8 cellular contexts compared by ENCODE assay signal in genomic region chr14:34538096-34538495, GRCh38. TPM values are rescaled to one million over a fixed set of nuclear protein-coding genes. Genes with fewer than 3 reads are reported as not detected.
DNase-seq lines count a peak whose midpoint lies in the region; ATAC-seq and TF ChIP-seq lines count a peak whose summit lies in the region.
"Not testable (repeated sequence)": the region's sequence is repeated elsewhere in the genome, so short reads cannot be mapped to it uniquely, and the experiment has no call there.

No MANE protein-coding gene starts in this region.

- peak overlapping the region; percentile 95 for H3K4me3 ChIP-seq in PC-3 (ENCODE audit: low read length)
- peak overlapping the region; percentile 69 to 81 for H3K4me3 ChIP-seq in gastroesophageal sphincter
- H3K4me3 ChIP-seq in mucosa of rectum (ENCODE audit: low read length in 2 of 2), result peak overlapping the region; percentile 91
- H3K4me3 ChIP-seq in skeletal muscle cell (ENCODE audit: low read depth, low read length), result peak overlapping the region; percentile 90
- peak overlapping the region; percentile 84 to 90 for H3K4me3 ChIP-seq in aorta (ENCODE audit: low read length in 2 of 2)

- not testable (repeated sequence) for H3K36me3 ChIP-seq in ES-I3 (ENCODE audit: insufficient read depth, low read length); PC-3 (ENCODE audit: low read depth, low read length); aorta (ENCODE audit: control insufficient read depth in 1 of 2, insufficient read depth in 2 of 2, low read length in 1 of 2)
- H3K36me3 ChIP-seq in gastroesophageal sphincter (peaks cover 0 to 45% of the 10 kb centered on the region in 2 donors), mucosa of rectum (ENCODE audit: control insufficient read depth in 2 of 2, insufficient read depth in 2 of 2, low read length in 2 of 2) (peaks cover 11 to 17% of the 10 kb centered on the region in 2 donors)

- TF ChIP-seq CTCF in PC-3 (conservative IDR thresholded peaks at IDR 0.05; ENCODE audit: low read depth, low read length); chondrocyte (IDR thresholded peaks at IDR 0.05); gastroesophageal sphincter (IDR thresholded peaks at IDR 0.05): not testable (repeated sequence)

- TF ChIP-seq POLR2A in gastroesophageal sphincter (IDR thresholded peaks at IDR 0.05), result not testable (repeated sequence)

- peaks cover 26% of the 10 kb centered on the region for H3K79me2 ChIP-seq in PC-3 (ENCODE audit: low read length)

- H3K4me1 ChIP-seq in ES-I3 (ENCODE audit: insufficient read depth, low read length); PC-3 (ENCODE audit: insufficient read depth, low read length); aorta (ENCODE audit: control insufficient read depth in 1 of 2, insufficient read depth in 2 of 2, low read length in 2 of 2): not testable (repeated sequence)
- H3K4me1 ChIP-seq in gastroesophageal sphincter (peaks cover 0 to 36% (median 17%) of the 10 kb centered on the region in 3 donors), mucosa of rectum (ENCODE audit: control insufficient read depth in 2 of 2, insufficient read depth in 2 of 2, low read length in 2 of 2) (peaks cover 13% of the 10 kb centered on the region in 2 donors)

- not testable (repeated sequence) for DNase-seq in PC-3; activated T-cell treated with anti-CD3 and anti-CD28 coated beads, Interleukin-2, amount 50 U/mL, for 72 hours; chondrocyte (ENCODE audit: low spot score); skeletal muscle cell (ENCODE audit: low read depth); aorta

- H3K36me3 Mint-ChIP-seq in activated T-cell treated with anti-CD3 and anti-CD28 coated beads, Interleukin-2, amount 50 U/mL, for 72 hours (ENCODE audit: insufficient read depth in 2 of 2), result peaks cover 11 to 13% of the 10 kb centered on the region in 2 donors
- not testable (repeated sequence) for H3K36me3 Mint-ChIP-seq in chondrocyte (ENCODE audit: low read depth)

- not testable (repeated sequence) for H3K9me3 ChIP-seq in ES-I3 (ENCODE audit: control insufficient read depth, insufficient read depth, low read length); PC-3 (ENCODE audit: low read length); gastroesophageal sphincter; mucosa of rectum (ENCODE audit: control insufficient read depth in 2 of 2, low read length in 2 of 2); aorta (ENCODE audit: control insufficient read depth, low read length)

- H4K20me1 ChIP-seq in PC-3 (ENCODE audit: low read length), result not testable (repeated sequence)

- peak overlapping the region; percentile 95; the same call in 1 of the 2 replicates for H3K9ac ChIP-seq in ES-I3 (ENCODE audit: low read depth, low read length)
- H3K9ac ChIP-seq in PC-3 (ENCODE audit: low read length), result peak overlapping the region; percentile 97
- peak overlapping the region in 1 of 2 donors; percentile 97 for H3K9ac ChIP-seq in mucosa of rectum (ENCODE audit: low read depth in 1 of 2, low read length in 2 of 2)

- not testable (repeated sequence) for H3K27ac ChIP-seq in PC-3 (ENCODE audit: low read length); mucosa of rectum (ENCODE audit: low read depth in 2 of 2, low read length in 2 of 2); aorta (ENCODE audit: low read depth in 1 of 2, low read length in 2 of 2)
- peak overlapping the region in 3 of 4 donors; percentile 90 to 93 (median 92) for H3K27ac ChIP-seq in gastroesophageal sphincter

- H3K4me1 Mint-ChIP-seq in activated T-cell treated with anti-CD3 and anti-CD28 coated beads, Interleukin-2, amount 50 U/mL, for 72 hours (ENCODE audit: low read depth), result peaks cover 60% of the 10 kb centered on the region
- peaks cover 28% of the 10 kb centered on the region for H3K4me1 Mint-ChIP-seq in chondrocyte (ENCODE audit: low read depth)

- BruUV-seq in PC-3 (replicated peaks; lab: Mats Ljungman, UMichigan), result not testable (repeated sequence)

- ATAC-seq in PC-3; activated T-cell treated with anti-CD3 and anti-CD28 coated beads, Interleukin-2, amount 50 U/mL, for 72 hours (replicated peaks in 1 of 2); gastroesophageal sphincter; aorta (ENCODE audit: low FRiP score): not testable (repeated sequence)

- intact Hi-C loops in PC-3 (cut with micrococcal nuclease) (loop anchor here (5.0 kb wide), 1 partner anchor 76 kb away; the partner anchor contains the start of gene SPTSSA), aorta (cut with DNase I) (loop anchor here (5.0 to 10.0 kb wide), 2 partner anchors 73 to 76 kb away; partner anchors contain the start of gene SPTSSA (in 2 of the 2))

- not testable (repeated sequence) for H3K9me3 Mint-ChIP-seq in activated T-cell treated with anti-CD3 and anti-CD28 coated beads, Interleukin-2, amount 50 U/mL, for 72 hours; chondrocyte (ENCODE audit: low read depth)

- peak overlapping the region; percentile 100 for H3K4me3 Mint-ChIP-seq in activated T-cell treated with anti-CD3 and anti-CD28 coated beads, Interleukin-2, amount 50 U/mL, for 72 hours
- peak overlapping the region; percentile 99 for H3K4me3 Mint-ChIP-seq in chondrocyte (ENCODE audit: unreplicated experiment)

- H3K27me3 Mint-ChIP-seq in activated T-cell treated with anti-CD3 and anti-CD28 coated beads, Interleukin-2, amount 50 U/mL, for 72 hours (ENCODE audit: low read depth); chondrocyte (ENCODE audit: low read depth): not testable (repeated sequence)

- CTCF ChIA-PET in PC-3 (lab: Charles Lee), result not testable (repeated sequence)

- peak overlapping the region; percentile 97 for H3K4me2 ChIP-seq in PC-3 (ENCODE audit: low read length)

- not testable (repeated sequence) for H3K9me2 ChIP-seq in PC-3 (replicated peaks; ENCODE audit: low read length)

- POLR2A ChIA-PET in PC-3 (lab: Charles Lee; ENCODE audit: unreplicated experiment), result interaction anchor here (0.6 kb wide), 1 partner anchor 74 kb away, joined by 4 read pairs; no protein-coding TSS in a partner anchor

- TF ChIP-seq EP300 in gastroesophageal sphincter (IDR thresholded peaks at IDR 0.05), result not testable (repeated sequence)

- H2AFZ ChIP-seq in PC-3 (ENCODE audit: low read length), result not testable (repeated sequence)

- H3K27ac Mint-ChIP-seq in activated T-cell treated with anti-CD3 and anti-CD28 coated beads, Interleukin-2, amount 50 U/mL, for 72 hours, result peak overlapping the region; percentile 99
- H3K27ac Mint-ChIP-seq in chondrocyte (ENCODE audit: unreplicated experiment), result peak overlapping the region; percentile 99

- not testable (repeated sequence) for H3K27me3 ChIP-seq in PC-3 (ENCODE audit: low read length); gastroesophageal sphincter; mucosa of rectum (ENCODE audit: control insufficient read depth in 2 of 2, insufficient read depth in 2 of 2, low read length in 2 of 2); aorta (ENCODE audit: control insufficient read depth in 1 of 2, insufficient read depth in 2 of 2, low read length in 1 of 2)

- 38 to 45% methylated on average over 6 of the region's 6 CpGs for WGBS in gastroesophageal sphincter (ENCODE audit: low coverage in 1 of 2), 2 donors
- WGBS in aorta, 2 donors, result 47 to 62% methylated on average over 6 of the region's 6 CpGs

- not testable (repeated sequence) for H3F3A ChIP-seq in PC-3 (ENCODE audit: low read length, unreplicated experiment)

RNA-seq across cellular contexts. Expression of gene EAPP, which starts 1.4 kb away (rescaled TPM):
- total RNA-seq in PC-3 (2014; rRNA removed), result 38.2 and 49.5 TPM in 2 replicates
- total RNA-seq in activated T-cell treated with anti-CD3 and anti-CD28 coated beads, Interleukin-2, amount 50 U/mL, for 72 hours, result 10 to 100 TPM; 53.4 to 54.8 TPM
- total RNA-seq in chondrocyte, result 22.8 to 27.9 TPM (median 27.0 TPM) in 3 replicates
- total RNA-seq in gastroesophageal sphincter, result 10 to 100 TPM; 24.3 to 43.1 (median 37.5) TPM
- 10 to 100 TPM; 28.1 to 32.2 TPM for total RNA-seq in aorta
- 10 to 100 TPM; 37.3 to 51.5 TPM for polyA plus RNA-seq in aorta
